Comparison of ENCODE assay signal across 24 cellular contexts in genomic region chr1:36733748-36734147, GRCh38.
"Had no signal": no experiment of that assay in that cellular context is flagged by ENCODE, and none has a peak within 500 bp of the region (broad histone marks: within the 10 kb centered on the region; RNA-seq: fewer than 3 reads in every experiment).

No MANE protein-coding gene starts in this region.

- H3K27me3 ChIP-seq: MG63 had no signal

- H3K9me3 ChIP-seq: MG63, SJSA1, SK-N-SH had no signal

- H3K4me3 Mint-ChIP-seq: T-cell had no signal

- H3K36me3 ChIP-seq: MG63, SJSA1 had no signal

- H3K4me1 Mint-ChIP-seq: T-cell had no signal

- H3K4me2 ChIP-seq: SK-N-SH had no signal

- H3K4me1 ChIP-seq: SJSA1 had no signal

- H3K27ac ChIP-seq: SJSA1 had no signal

- H3K9ac ChIP-seq: SK-N-SH had no signal

- H3K9me3 Mint-ChIP-seq: T-cell had no signal

- H3K27ac Mint-ChIP-seq: T-cell had no signal

- H3K4me3 ChIP-seq: MG63, SJSA1 had no signal

- DNase-seq: Karpas-422, KG1, MG63, NCI-H1092, NCI-H1105 treated with DMSO at 0.1 percent for 48 hours, NCI-H1417 treated with DMSO at 0.1 percent for 48 hours, NCI-H146, NCI-H1694 treated with DMSO at 0.1 percent for 48 hours, NCI-H1930, NCI-H2081, NCI-H2171, NCI-H226, NCI-H446, NCI-H510A, NCI-H524 treated with DMSO at 0.1 percent for 48 hours, NCI-H69, NCI-H774, Right ventricle myocardium superior, RPMI8226, SIG-M5, SK-N-SH, SW 1271, T-cell had no signal

- ATAC-seq: T-cell had no signal

- H3K36me3 Mint-ChIP-seq: T-cell had no signal
